26 cellular contexts compared by ENCODE assay signal in the genomic region with DNA sequence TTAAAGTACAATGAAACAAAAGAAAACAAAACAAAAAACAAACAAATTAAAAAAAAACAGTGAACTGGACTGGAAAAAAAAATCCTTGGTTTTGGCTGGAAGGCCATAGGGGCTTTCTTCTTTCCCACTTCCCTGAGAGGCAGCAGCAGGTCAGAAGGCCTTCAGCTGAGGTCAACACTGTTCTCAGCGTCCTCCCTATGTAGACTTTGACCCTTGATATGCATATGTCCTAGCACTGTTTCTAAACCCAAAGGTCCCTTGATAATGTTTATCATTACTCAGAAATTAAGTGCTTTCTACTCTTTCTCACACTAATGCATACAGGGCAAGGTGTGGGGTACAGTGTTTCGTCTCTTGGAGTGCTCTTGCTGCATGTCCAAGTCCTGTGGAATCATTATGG.
DNase-seq lines count a peak whose midpoint lies in the region; ATAC-seq, FAIRE-seq and TF ChIP-seq lines count a peak whose summit lies in the region.
"Had no signal": no experiment of that assay in that cellular context is flagged by ENCODE, and none has a peak within 500 bp of the region (broad histone marks: within the 10 kb centered on the region; RNA-seq: fewer than 3 reads in every experiment).

No MANE protein-coding gene starts in this region.

- H3K14ac ChIP-seq in H9 (ENCODE audit: insufficient read depth, low read length) = no peak overlapping the region

- no peaks in the 10 kb centered on the region for H3K9me1 ChIP-seq in endothelial cell of umbilical vein (replicated peaks; ENCODE audit: control insufficient read depth, extremely low read depth, insufficient read depth, low read length)

- peak; percentile 60 for ATAC-seq in left colon
- no peak for ATAC-seq in HG03521 (IDR thresholded peaks at IDR 0.05; ENCODE audit: unreplicated experiment)
- ATAC-seq: GM12878 had no signal

- no peak overlapping the region for H2BK15ac ChIP-seq in H9 (ENCODE audit: low read depth, low read length)

- H4K20me1 ChIP-seq in endothelial cell of umbilical vein (replicated peaks; ENCODE audit: control insufficient read depth, extremely low read depth, insufficient read depth, low read length) = no peaks in the 10 kb centered on the region
- H4K20me1 ChIP-seq in H9 (ENCODE audit: control insufficient read depth, insufficient read depth, insufficient read length) = no peaks in the 10 kb centered on the region
- H4K20me1 ChIP-seq: BLaER1 had no signal

- H2AK5ac ChIP-seq in H9 (ENCODE audit: insufficient read length, low read length) = no peak overlapping the region

- peaks cover 68% of the 10 kb centered on the region in 2 donors for H3K36me3 Mint-ChIP-seq in CD14-positive monocyte
- peaks cover 20 to 40% (median 23%) of the 10 kb centered on the region in 3 experiments; a peak in 6 of 7 replicates for H3K36me3 Mint-ChIP-seq in H9 (ENCODE audit: insufficient read depth in 1 of 3, low read depth in 3 of 3)

- no peak overlapping the region for H3T11ph ChIP-seq in H9 (ENCODE audit: low read length)

- H3K36me3 ChIP-seq in endothelial cell of umbilical vein (ENCODE audit: control insufficient read depth in 2 of 2, extremely low read depth in 1 of 2, insufficient read depth in 2 of 2, low read length in 2 of 2) (peaks cover 0 to 4% of the 10 kb centered on the region in 2 experiments), neutrophil (peaks cover 48% of the 10 kb centered on the region)

- no peaks in the 10 kb centered on the region for H3K27me3 Mint-ChIP-seq in CD14-positive monocyte (ENCODE audit: low read depth in 3 of 3)
- H3K27me3 Mint-ChIP-seq in H9 (ENCODE audit: low read depth) = no peaks in the 10 kb centered on the region
- H3K27me3 Mint-ChIP-seq: B cell; CD4-positive, alpha-beta T cell; CD8-positive, alpha-beta memory T cell had no signal

- TF ChIP-seq CTCF in CD14-positive monocyte (IDR thresholded peaks at IDR 0.05) (no peak), endothelial cell of umbilical vein (IDR thresholded peaks at IDR 0.05; ENCODE audit: extremely low read depth in 1 of 2, insufficient read depth in 1 of 2, low read depth in 1 of 2, low read length in 2 of 2) (no peak), neutrophil (IDR thresholded peaks at IDR 0.05) (no peak), H9 (conservative IDR thresholded peaks at IDR 0.05) (no peak)

- H3K4me3 Mint-ChIP-seq in CD14-positive monocyte = no peak overlapping the region
- no peak overlapping the region for H3K4me3 Mint-ChIP-seq in H9
- H3K4me3 Mint-ChIP-seq: B cell; CD4-positive, alpha-beta T cell; CD8-positive, alpha-beta memory T cell; HFFc6 had no signal

- no peak overlapping the region for H2BK12ac ChIP-seq in H9 (ENCODE audit: insufficient read length, low read depth, low read length)

- intact Hi-C loops in CD14-positive monocyte (cut with micrococcal nuclease) (no loop called here), endothelial cell of umbilical vein (cut with micrococcal nuclease) (loop anchor here (2.0 kb wide), 2 partner anchors 253 to 395 kb away; no protein-coding TSS in a partner anchor), left colon (cut with DNase I, micrococcal nuclease) (no loop called here)

- H3K9me3 Mint-ChIP-seq in CD14-positive monocyte (peaks cover 0 to 6% (median 4%) of the 10 kb centered on the region in 7 donors), H9 (peaks cover 2 to 4% of the 10 kb centered on the region in 2 experiments; a peak in 4 of 5 replicates)
- H3K9me3 Mint-ChIP-seq: CD4-positive, alpha-beta T cell had no signal

- H2BK20ac ChIP-seq in H9 (ENCODE audit: low read depth, low read length, poor library complexity, severe bottlenecking) = no peak overlapping the region

- WGBS in H9 (ENCODE audit: extremely low coverage, insufficient read length, low lambda C conversion rate) = no CpG with 5 or more reads among the region's 2 CpGs

- peaks cover 17% of the 10 kb centered on the region for H3K4me1 Mint-ChIP-seq in CD14-positive monocyte
- peaks cover 5 to 8% of the 10 kb centered on the region in 2 experiments; a peak in 3 of 4 replicates for H3K4me1 Mint-ChIP-seq in H9

- BruUV-seq in endothelial cell of umbilical vein (replicated peaks; lab: Mats Ljungman, UMichigan) = no TSS peak

- no peak for TF ChIP-seq POLR2A in endothelial cell of umbilical vein (IDR thresholded peaks at IDR 0.05; ENCODE audit: low read depth, low read length)

- H3K27me3 ChIP-seq in endothelial cell of umbilical vein (ENCODE audit: control insufficient read depth in 2 of 2, insufficient read depth in 2 of 2, low read length in 2 of 2) (no peaks in the 10 kb centered on the region), neutrophil (no peaks in the 10 kb centered on the region), H9 (ENCODE audit: insufficient read depth, low read length) (no peaks in the 10 kb centered on the region)
- H3K27me3 ChIP-seq: BLaER1 had no signal

- H3K4me2 ChIP-seq in endothelial cell of umbilical vein (ENCODE audit: insufficient read depth, low read length) (no peak overlapping the region), H9 (ENCODE audit: insufficient read depth, insufficient read length, low read length) (no peak overlapping the region)
- H3K4me2 ChIP-seq: BLaER1 had no signal

- H3K9me3 ChIP-seq in endothelial cell of umbilical vein (replicated peaks; ENCODE audit: control insufficient read depth, insufficient read depth, low read length) = no peaks in the 10 kb centered on the region
- H3K9me3 ChIP-seq in neutrophil = no peaks in the 10 kb centered on the region
- no peaks in the 10 kb centered on the region for H3K9me3 ChIP-seq in H9 (ENCODE audit: control insufficient read depth, low read depth, low read length)
- H3K9me3 ChIP-seq: HAP-1 had no signal

- no peak overlapping the region for H4K91ac ChIP-seq in H9 (ENCODE audit: insufficient read length, low read depth, low read length)

- H3K4me3 ChIP-seq in endothelial cell of umbilical vein (replicated peaks in 1 of 3; ENCODE audit: insufficient read depth in 1 of 3, low read depth in 1 of 3, low read length in 3 of 3) = no peak overlapping the region
- no peak overlapping the region for H3K4me3 ChIP-seq in neutrophil (ENCODE audit: low read depth in 1 of 2, low read length in 1 of 2)
- H3K4me3 ChIP-seq: BLaER1, GM12878, GM23248, HAP-1 had no signal

- H2BK5ac ChIP-seq in H9 (ENCODE audit: insufficient read length, low read length) = no peak overlapping the region

- H2BK120ac ChIP-seq in H9 (ENCODE audit: low read depth, low read length, poor library complexity, severe bottlenecking) = no peak overlapping the region

- H3K4ac ChIP-seq in H9 (ENCODE audit: low read depth, low read length) = no peak overlapping the region

- no peaks in the 10 kb centered on the region for H3K79me1 ChIP-seq in H9 (ENCODE audit: insufficient read depth, low read depth, low read length, poor library complexity, severe bottlenecking)

- no peak overlapping the region for H2AFZ ChIP-seq in endothelial cell of umbilical vein (ENCODE audit: low read depth, low read length)
- H2AFZ ChIP-seq in H9 (ENCODE audit: low read length) = no peak overlapping the region
- H2AFZ ChIP-seq: GM23248 had no signal

- CTCF ChIA-PET in endothelial cell of umbilical vein (lab: Charles Lee) = interaction anchor here (1.3 to 1.4 kb wide), 5 partner anchors 10 to 350 kb away, joined by 4 to 7 read pairs (median 5); partner anchors contain the start of gene MARCHF7

- H3K27ac Mint-ChIP-seq in CD14-positive monocyte (peak overlapping the region in 6 of 7 donors; percentile 51 to 97 (median 85)), H9 (no peak overlapping the region)
- H3K27ac Mint-ChIP-seq: B cell; CD4-positive, alpha-beta T cell had no signal

- H3K79me2 ChIP-seq in endothelial cell of umbilical vein (ENCODE audit: control insufficient read depth, insufficient read depth, low read length) (no peaks in the 10 kb centered on the region), H9 (ENCODE audit: insufficient read depth, low read length) (no peaks in the 10 kb centered on the region)

- POLR2A ChIA-PET in endothelial cell of umbilical vein (lab: Charles Lee) = interaction anchor here (1.6 kb wide), 1 partner anchor 350 kb away, joined by 7 read pairs; the partner anchor contains the start of gene MARCHF7

- dilution Hi-C loops in endothelial cell of umbilical vein (cut with MboI; ENCODE audit: extremely low pct_ligation_motif_present, low sequenced_read_pairs) = no loop called here

- H3K18ac ChIP-seq in H9 (ENCODE audit: insufficient read length, low read depth, low read length) = no peak overlapping the region

- DNase-seq in CD14-positive monocyte (ENCODE audit: low spot score) (no peak), endothelial cell of umbilical vein (ENCODE audit: low read depth, low spot score) (no peak), left colon (no peak), NCI-H2029 treated with DMSO at 0.1 percent for 48 hours (lab: John Stamatoyannopoulos, UW) (no peak), H9 (no peak), NCI-H2081 treated with DMSO at 0.1 percent for 48 hours (lab: John Stamatoyannopoulos, UW) (no peak)
- DNase-seq: CD4-positive, alpha-beta T cell; CD8-positive, alpha-beta memory T cell; DMS 273 treated with DMSO at 0.1 percent for 48 hours; DMS79; EL; GDM1; GM23248; HFFc6 had no signal

- H3K4me1 ChIP-seq in endothelial cell of umbilical vein (ENCODE audit: control insufficient read depth, extremely low read depth, insufficient read depth, low read length) = peaks cover 15% of the 10 kb centered on the region
- peaks cover 40 to 43% of the 10 kb centered on the region in 2 experiments for H3K4me1 ChIP-seq in neutrophil (ENCODE audit: control insufficient read depth in 1 of 2, insufficient read depth in 1 of 2, low read depth in 1 of 2, low read length in 1 of 2)
- no peaks in the 10 kb centered on the region for H3K4me1 ChIP-seq in H9 (ENCODE audit: insufficient read depth, low read length)
- H3K4me1 ChIP-seq: HAP-1 had no signal

- H3K9ac ChIP-seq in endothelial cell of umbilical vein (replicated peaks; ENCODE audit: extremely low read depth, insufficient read depth, low read length) (peak overlapping the region; percentile 48), H9 (ENCODE audit: extremely low read depth, insufficient read length, low read length) (no peak overlapping the region)
- H3K9ac ChIP-seq: BLaER1, GM23248 had no signal

- no peak overlapping the region for H3K56ac ChIP-seq in H9 (ENCODE audit: insufficient read length, low read depth, low read length)

- no peak overlapping the region for H3K23ac ChIP-seq in H9 (ENCODE audit: insufficient read length, low read depth, low read length)

- no peaks in the 10 kb centered on the region for H3K23me2 ChIP-seq in H9 (ENCODE audit: insufficient read length, low read depth, low read length, poor library complexity, severe bottlenecking)

- H4K8ac ChIP-seq in H9 (replicated peaks; ENCODE audit: insufficient read length, low read depth, low read length) = no peak overlapping the region

- H3K27ac ChIP-seq in endothelial cell of umbilical vein (ENCODE audit: insufficient read depth, low read depth, low read length) = peak overlapping the region; percentile 91
- H3K27ac ChIP-seq in neutrophil = peak overlapping the region; percentile 70
- H3K27ac ChIP-seq in H9 (ENCODE audit: insufficient read length, low read depth, low read length) = no peak overlapping the region
- H3K27ac ChIP-seq: 22Rv1, BLaER1, C4-2B, GM23248 had no signal

- FAIRE-seq in endothelial cell of umbilical vein (lab: Jason Lieb, UNC) = no peak
- FAIRE-seq: A204.1, D721Med, GM12878, GM19239, H1 had no signal

- H4K5ac ChIP-seq in H9 (ENCODE audit: insufficient read length, low read depth, low read length) = no peak overlapping the region

TF ChIP-seq in endothelial cell of umbilical vein, 7 proteins besides CTCF, POLR2A, EP300 and RAD21 (continues in another document):
- TF ChIP-seq MYC (IDR thresholded peaks at IDR 0.05; ENCODE audit: low read depth, low read length) = no peak

Comparison
In these comparisons a context has a peak if more than half of its experiments do, and no peak if none do; other contexts are left out.
1. H3K27ac Mint-ChIP-seq: peak in CD14-positive monocyte (6 of 7); none in H9 (0 of 3).